In the genomic region with DNA sequence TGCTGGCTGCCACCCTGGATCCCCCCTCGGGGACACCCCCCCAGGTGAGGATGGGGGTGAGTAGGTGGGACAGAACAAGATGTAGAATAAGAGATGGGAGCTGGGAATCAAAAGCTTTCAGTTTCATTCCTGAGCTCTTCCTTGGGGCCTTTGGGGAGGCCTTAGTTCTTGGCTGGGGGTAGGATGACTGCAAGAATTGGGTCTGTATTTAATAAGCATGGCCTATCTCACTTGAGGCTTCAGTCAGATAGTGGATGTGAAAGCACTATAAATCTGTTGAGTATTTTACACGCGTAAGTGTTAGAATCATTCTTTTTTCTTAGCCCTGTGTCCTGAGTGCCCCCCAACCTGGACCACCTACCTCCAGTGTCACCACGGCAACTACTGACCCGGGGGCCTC, we compare ENCODE assay signal across 29 cellular contexts. TPM values are rescaled to one million over a fixed set of nuclear protein-coding genes. Genes with fewer than 3 reads are reported as not detected.
A peak's percentile ranks its signal among the peaks of the same experiment; 100 is the strongest.
DNase-seq lines count a peak whose midpoint lies in the region; ATAC-seq and TF ChIP-seq lines count a peak whose summit lies in the region.
"Had no signal": no experiment of that assay in that cellular context is flagged by ENCODE, and none has a peak within 500 bp of the region (broad histone marks: within the 10 kb centered on the region; RNA-seq: fewer than 3 reads in every experiment).

No MANE protein-coding gene starts in this region.

- CTCF ChIA-PET in AG04450 (lab: Charles Lee): interaction anchor here (0.6 kb wide), 1 partner anchor 199 kb away, joined by 3 read pairs; no protein-coding TSS in a partner anchor
- CTCF ChIA-PET in CD8-positive, alpha-beta T cell (lab: Charles Lee): interaction anchor here (0.9 kb wide), 1 partner anchor 71 kb away, joined by 3 read pairs; no protein-coding TSS in a partner anchor
- CTCF ChIA-PET in activated CD8-positive, alpha-beta T cell treated with anti-CD3 and anti-CD28 coated beads for 36 hours (lab: Charles Lee): no interaction called here
- CTCF ChIA-PET in naive thymus-derived CD4-positive, alpha-beta T cell (lab: Charles Lee): interaction anchor here (0.6 kb wide), 1 partner anchor 56 kb away, joined by 4 read pairs; no protein-coding TSS in a partner anchor

- DNase-seq in AG04450 (ENCODE audit: low read depth, low spot score): no peak
- no peak for DNase-seq in CD8-positive, alpha-beta T cell
- DNase-seq in activated CD8-positive, alpha-beta T cell treated with anti-CD3 and anti-CD28 coated beads for 36 hours: no peak
- no peak for DNase-seq in naive thymus-derived CD4-positive, alpha-beta T cell
- no peak for DNase-seq in GM19238 (ENCODE audit: insufficient read length, low spot score)
- DNase-seq in effector memory CD4-positive, alpha-beta T cell: no peak
- DNase-seq: activated CD4-positive, alpha-beta T cell treated with anti-CD3 and anti-CD28 coated beads for 48 hours; amniotic stem cell; GF-D8; GOT3; hypothalamus; Kasumi-1; naive B cell; NCI-H187; NCI-H2171 treated with DMSO at 0.1 percent for 48 hours; NCI-H524; NK-92 treated with Interleukin-12 subunit alpha and Interleukin-12 subunit beta, amount 100 ng/mL, for 24 hours; SJCRH30; stimulated activated CD4-positive, alpha-beta T cell treated with anti-CD3 and anti-CD28 coated beads, Interleukin-2, amount 100 ng/mL, for 48 hours; stimulated activated naive CD4-positive, alpha-beta T cell; testis had no signal

- H3K36me3 Mint-ChIP-seq in CD8-positive, alpha-beta T cell: peaks cover 74% of the 10 kb centered on the region
- H3K36me3 Mint-ChIP-seq in activated CD8-positive, alpha-beta T cell treated with anti-CD3 and anti-CD28 coated beads for 36 hours (ENCODE audit: low read depth): peaks cover 23% of the 10 kb centered on the region
- H3K36me3 Mint-ChIP-seq in naive thymus-derived CD4-positive, alpha-beta T cell: peaks cover 0 to 20% (median 4%) of the 10 kb centered on the region in 5 donors
- H3K36me3 Mint-ChIP-seq: naive B cell had no signal

- no peaks in the 10 kb centered on the region for H3K27me3 ChIP-seq in AG04450 (ENCODE audit: control insufficient read depth, insufficient read depth, low read length)
- H3K27me3 ChIP-seq in CD8-positive, alpha-beta T cell (ENCODE audit: insufficient read depth, low read length): no peaks in the 10 kb centered on the region
- no peaks in the 10 kb centered on the region for H3K27me3 ChIP-seq in naive thymus-derived CD4-positive, alpha-beta T cell (ENCODE audit: control insufficient read depth in 2 of 2, insufficient read depth in 2 of 2, low read length in 2 of 2)
- no peaks in the 10 kb centered on the region for H3K27me3 ChIP-seq in effector memory CD4-positive, alpha-beta T cell (replicated peaks; ENCODE audit: control insufficient read depth, insufficient read depth, low read length, poor library complexity, severe bottlenecking)
- H3K27me3 ChIP-seq: gastroesophageal sphincter, SJCRH30, testis, vagina had no signal

- no peaks in the 10 kb centered on the region for H3K27me3 Mint-ChIP-seq in CD8-positive, alpha-beta T cell (ENCODE audit: low read depth)
- no peaks in the 10 kb centered on the region for H3K27me3 Mint-ChIP-seq in activated CD8-positive, alpha-beta T cell treated with anti-CD3 and anti-CD28 coated beads for 36 hours
- H3K27me3 Mint-ChIP-seq in naive thymus-derived CD4-positive, alpha-beta T cell: peaks cover 0 to under 1% (median 0%) of the 10 kb centered on the region in 5 donors
- H3K27me3 Mint-ChIP-seq: naive B cell had no signal

- peak overlapping the region; percentile 22 for H3K27ac Mint-ChIP-seq in CD8-positive, alpha-beta T cell
- H3K27ac Mint-ChIP-seq in activated CD8-positive, alpha-beta T cell treated with anti-CD3 and anti-CD28 coated beads for 36 hours: peak overlapping the region; percentile 46
- peak overlapping the region in 2 of 9 donors; percentile 45 to 65 for H3K27ac Mint-ChIP-seq in naive thymus-derived CD4-positive, alpha-beta T cell

- POLR2A ChIA-PET in AG04450 (lab: Yijun Ruan, JAX): interaction anchor here (0.6 kb wide), 2 partner anchors 13 to 113 kb away, joined by 3 to 4 read pairs; no protein-coding TSS in a partner anchor
- POLR2A ChIA-PET in CD8-positive, alpha-beta T cell (lab: Charles Lee): interaction anchor here (0.6 to 0.7 kb wide), 2 partner anchors 20 to 62 kb away, joined by 3 to 4 read pairs; a partner anchor contains a TSS
- POLR2A ChIA-PET in activated CD8-positive, alpha-beta T cell treated with anti-CD3 and anti-CD28 coated beads for 36 hours (lab: Charles Lee): interaction anchor here (0.7 to 6.9 kb wide), 5 partner anchors 10 to 1260 kb away, joined by 3 to 46 read pairs (median 4); a partner anchor contains a TSS
- POLR2A ChIA-PET in naive thymus-derived CD4-positive, alpha-beta T cell (lab: Charles Lee): interaction anchor here (0.6 to 1.0 kb wide), 2 partner anchors 20 to 53 kb away, joined by 3 to 5 read pairs; a partner anchor contains a TSS

- H3K4me1 Mint-ChIP-seq in CD8-positive, alpha-beta T cell (ENCODE audit: low read depth): peaks cover 26% of the 10 kb centered on the region
- H3K4me1 Mint-ChIP-seq in activated CD8-positive, alpha-beta T cell treated with anti-CD3 and anti-CD28 coated beads for 36 hours (ENCODE audit: low read depth): peaks cover 29% of the 10 kb centered on the region
- H3K4me1 Mint-ChIP-seq in naive thymus-derived CD4-positive, alpha-beta T cell: peaks cover 17 to 27% (median 21%) of the 10 kb centered on the region in 7 donors

- no peaks in the 10 kb centered on the region for H3K9me3 ChIP-seq in AG04450 (ENCODE audit: control insufficient read depth, insufficient read depth, low read length)
- H3K9me3 ChIP-seq in CD8-positive, alpha-beta T cell (ENCODE audit: low read length): no peaks in the 10 kb centered on the region
- no peaks in the 10 kb centered on the region for H3K9me3 ChIP-seq in naive thymus-derived CD4-positive, alpha-beta T cell (ENCODE audit: control insufficient read depth in 2 of 3, low read length in 3 of 3)
- H3K9me3 ChIP-seq in effector memory CD4-positive, alpha-beta T cell (ENCODE audit: control insufficient read depth, low read length): no peaks in the 10 kb centered on the region
- H3K9me3 ChIP-seq: gastroesophageal sphincter, SJCRH30, testis, vagina had no signal

- no peak overlapping the region for H3K4me3 ChIP-seq in AG04450 (ENCODE audit: low read depth, low read length)
- no peak overlapping the region for H3K4me3 ChIP-seq in CD8-positive, alpha-beta T cell (ENCODE audit: low read depth, low read length)
- H3K4me3 ChIP-seq in naive thymus-derived CD4-positive, alpha-beta T cell (ENCODE audit: low read length): no peak overlapping the region
- no peak overlapping the region for H3K4me3 ChIP-seq in effector memory CD4-positive, alpha-beta T cell (ENCODE audit: insufficient read depth, low read depth, low read length, poor library complexity, severe bottlenecking)
- H3K4me3 ChIP-seq: coronary artery, gastroesophageal sphincter, SJCRH30, smooth muscle cell, testis, vagina had no signal

- peaks cover 20% of the 10 kb centered on the region for H3K4me1 ChIP-seq in CD8-positive, alpha-beta T cell (ENCODE audit: insufficient read depth, low read length)
- H3K4me1 ChIP-seq in naive thymus-derived CD4-positive, alpha-beta T cell (ENCODE audit: control insufficient read depth in 2 of 2, insufficient read depth in 2 of 2, low read length in 2 of 2): peaks cover 9 to 12% of the 10 kb centered on the region in 2 donors
- peaks cover 15% of the 10 kb centered on the region for H3K4me1 ChIP-seq in effector memory CD4-positive, alpha-beta T cell (ENCODE audit: control insufficient read depth, insufficient read depth, low read length, poor library complexity, severe bottlenecking)

- intact Hi-C loops in CD8-positive, alpha-beta T cell (cut with DNase I, micrococcal nuclease): no loop called here
- intact Hi-C loops in activated CD8-positive, alpha-beta T cell treated with anti-CD3 and anti-CD28 coated beads for 36 hours (cut with micrococcal nuclease): no loop called here
- intact Hi-C loops in naive thymus-derived CD4-positive, alpha-beta T cell (cut with micrococcal nuclease): loop anchor here in 1 of 2 donors (10.0 kb wide), 1 partner anchor 802 kb away; a partner anchor contains a TSS

- peaks cover 22% of the 10 kb centered on the region for H3K36me3 ChIP-seq in CD8-positive, alpha-beta T cell (ENCODE audit: insufficient read depth, low read length)
- peaks cover 7 to 80% (median 26%) of the 10 kb centered on the region in 3 experiments for H3K36me3 ChIP-seq in naive thymus-derived CD4-positive, alpha-beta T cell (ENCODE audit: control insufficient read depth in 2 of 3, insufficient read depth in 3 of 3, low read length in 3 of 3)
- peaks cover 67% of the 10 kb centered on the region for H3K36me3 ChIP-seq in effector memory CD4-positive, alpha-beta T cell (ENCODE audit: control insufficient read depth, insufficient read depth, low read length)

- H3K27ac ChIP-seq in AG04450 (ENCODE audit: low read depth, low read length): peak overlapping the region; percentile 31
- H3K27ac ChIP-seq in CD8-positive, alpha-beta T cell (ENCODE audit: low read depth, low read length): no peak overlapping the region
- H3K27ac ChIP-seq in naive thymus-derived CD4-positive, alpha-beta T cell (ENCODE audit: low read depth, low read length): peak overlapping the region; percentile 35
- H3K27ac ChIP-seq in effector memory CD4-positive, alpha-beta T cell (ENCODE audit: insufficient read depth, low read length, poor library complexity, severe bottlenecking): no peak overlapping the region
- H3K27ac ChIP-seq: coronary artery, SJCRH30, testis, vagina had no signal

- H3K9me3 Mint-ChIP-seq in CD8-positive, alpha-beta T cell: no peaks in the 10 kb centered on the region
- H3K9me3 Mint-ChIP-seq in activated CD8-positive, alpha-beta T cell treated with anti-CD3 and anti-CD28 coated beads for 36 hours: no peaks in the 10 kb centered on the region
- peaks cover 0 to 5% (median 0%) of the 10 kb centered on the region in 11 donors for H3K9me3 Mint-ChIP-seq in naive thymus-derived CD4-positive, alpha-beta T cell
- H3K9me3 Mint-ChIP-seq: naive B cell had no signal

- no peak for TF ChIP-seq CTCF in AG04450 (IDR thresholded peaks at IDR 0.05; ENCODE audit: low read depth, low read length)
- TF ChIP-seq CTCF in CD8-positive, alpha-beta T cell (IDR thresholded peaks at IDR 0.05): no peak
- TF ChIP-seq CTCF in activated CD8-positive, alpha-beta T cell treated with anti-CD3 and anti-CD28 coated beads for 36 hours (IDR thresholded peaks at IDR 0.05): no peak

- ATAC-seq in CD8-positive, alpha-beta T cell: no peak
- no peak for ATAC-seq in activated CD8-positive, alpha-beta T cell treated with anti-CD3 and anti-CD28 coated beads for 36 hours
- ATAC-seq in naive thymus-derived CD4-positive, alpha-beta T cell: no peak
- no peak for ATAC-seq in HG03520 (IDR thresholded peaks at IDR 0.05; ENCODE audit: unreplicated experiment)
- ATAC-seq: gastroesophageal sphincter, left lobe of liver, Panc1 had no signal

- no peak overlapping the region for H3K4me3 Mint-ChIP-seq in CD8-positive, alpha-beta T cell
- H3K4me3 Mint-ChIP-seq in activated CD8-positive, alpha-beta T cell treated with anti-CD3 and anti-CD28 coated beads for 36 hours: no peak overlapping the region
- peak overlapping the region in 1 of 10 donors; percentile 41 for H3K4me3 Mint-ChIP-seq in naive thymus-derived CD4-positive, alpha-beta T cell
- H3K4me3 Mint-ChIP-seq: naive B cell had no signal

RNA-seq across cellular contexts. Expression of a gene that starts 4.6 kb away (rescaled TPM):
- polyA plus RNA-seq in AG04450 (2011; rRNA removed): 3.3 and 4.9 TPM in 2 replicates
- 7.4 and 7.5 TPM in 2 replicates for polyA minus RNA-seq in AG04450 (2011; rRNA and poly(A)+ RNA removed)
- 10 to 100 TPM; 52.9 to 70.5 TPM for total RNA-seq in CD8-positive, alpha-beta T cell
- total RNA-seq in activated CD8-positive, alpha-beta T cell treated with anti-CD3 and anti-CD28 coated beads for 36 hours: 10 to 100 TPM; 46.5 to 47.3 TPM
- total RNA-seq in naive thymus-derived CD4-positive, alpha-beta T cell: 100 to 1,000 TPM in 4 of 5 experiments, 10 to 100 TPM in 1; 85.2 to 127 (median 120) TPM
- 1 to 10 TPM in 1 of 2 donors, under 1 TPM in 1; 0.50 to 1.0 TPM for polyA plus RNA-seq in naive thymus-derived CD4-positive, alpha-beta T cell

RNA-seq across cellular contexts. Expression of a gene that starts 6.9 kb away (rescaled TPM):
- polyA plus RNA-seq in AG04450 (2011; rRNA removed): 64.9 and 69.0 TPM in 2 replicates
- 28.6 and 30.8 TPM in 2 replicates for polyA minus RNA-seq in AG04450 (2011; rRNA and poly(A)+ RNA removed)
- 100 to 1,000 TPM; 137 to 143 TPM for total RNA-seq in CD8-positive, alpha-beta T cell
- 10 to 100 TPM; 28.0 TPM for total RNA-seq in activated CD8-positive, alpha-beta T cell treated with anti-CD3 and anti-CD28 coated beads for 36 hours
- total RNA-seq in naive thymus-derived CD4-positive, alpha-beta T cell: 100 to 1,000 TPM in 1 of 5 experiments, 10 to 100 TPM in 4; 19.6 to 124 (median 51.6) TPM
- 10 to 100 TPM; 15.9 to 23.1 TPM for polyA plus RNA-seq in naive thymus-derived CD4-positive, alpha-beta T cell

RNA-seq across cellular contexts. Expression of a gene that starts 19.8 kb away (rescaled TPM):
- polyA plus RNA-seq in AG04450 (2011; rRNA removed): 146 and 160 TPM in 2 replicates
- polyA minus RNA-seq in AG04450 (2011; rRNA and poly(A)+ RNA removed): 125 and 146 TPM in 2 replicates
- total RNA-seq in CD8-positive, alpha-beta T cell: 10 to 100 TPM; 39.2 to 43.3 TPM
- 10 to 100 TPM; 66.2 to 68.6 TPM for total RNA-seq in activated CD8-positive, alpha-beta T cell treated with anti-CD3 and anti-CD28 coated beads for 36 hours
- total RNA-seq in naive thymus-derived CD4-positive, alpha-beta T cell: 10 to 100 TPM; 52.1 to 78.8 (median 63.0) TPM
- 10 to 100 TPM; 53.9 to 78.8 TPM for polyA plus RNA-seq in naive thymus-derived CD4-positive, alpha-beta T cell

RNA-seq across cellular contexts. Expression of a gene that starts 22.7 kb away (rescaled TPM):
- polyA plus RNA-seq in AG04450 (2011; rRNA removed): 0.38 and 0.45 TPM in 2 replicates
- 0.52 and 0.97 TPM in 2 replicates for polyA minus RNA-seq in AG04450 (2011; rRNA and poly(A)+ RNA removed)
- total RNA-seq in CD8-positive, alpha-beta T cell: under 1 TPM; 0.60 to 0.69 TPM
- total RNA-seq in activated CD8-positive, alpha-beta T cell treated with anti-CD3 and anti-CD28 coated beads for 36 hours: 1 to 10 TPM; 1.2 to 1.3 TPM
- 1 to 10 TPM in 4 of 5 experiments, under 1 TPM in 1; 0.95 to 1.7 (median 1.0) TPM for total RNA-seq in naive thymus-derived CD4-positive, alpha-beta T cell
- polyA plus RNA-seq in naive thymus-derived CD4-positive, alpha-beta T cell: under 1 TPM; 0.06 to 0.09 TPM
- total RNA-seq: mesenteric fat pad had no signal

RNA-seq across cellular contexts. Expression of a gene that starts 39.3 kb away (rescaled TPM):
- polyA plus RNA-seq in AG04450 (2011; rRNA removed): 236 and 252 TPM in 2 replicates
- 230 and 259 TPM in 2 replicates for polyA minus RNA-seq in AG04450 (2011; rRNA and poly(A)+ RNA removed)
- 100 to 1,000 TPM; 213 to 226 TPM for total RNA-seq in CD8-positive, alpha-beta T cell
- 100 to 1,000 TPM; 343 to 345 TPM for total RNA-seq in activated CD8-positive, alpha-beta T cell treated with anti-CD3 and anti-CD28 coated beads for 36 hours
- 100 to 1,000 TPM; 178 to 229 (median 197) TPM for total RNA-seq in naive thymus-derived CD4-positive, alpha-beta T cell
- polyA plus RNA-seq in naive thymus-derived CD4-positive, alpha-beta T cell: 100 to 1,000 TPM in 1 of 2 donors, 10 to 100 TPM in 1; 86.0 to 118 TPM

Comparison
In these comparisons a context has a peak if more than half of its experiments do, and no peak if none do; other contexts are left out.
1. H3K27ac ChIP-seq: peak in AG04450 (single experiment) and naive thymus-derived CD4-positive, alpha-beta T cell (single experiment); none in CD8-positive, alpha-beta T cell (single experiment) and effector memory CD4-positive, alpha-beta T cell (single experiment).